In the genomic region with DNA sequence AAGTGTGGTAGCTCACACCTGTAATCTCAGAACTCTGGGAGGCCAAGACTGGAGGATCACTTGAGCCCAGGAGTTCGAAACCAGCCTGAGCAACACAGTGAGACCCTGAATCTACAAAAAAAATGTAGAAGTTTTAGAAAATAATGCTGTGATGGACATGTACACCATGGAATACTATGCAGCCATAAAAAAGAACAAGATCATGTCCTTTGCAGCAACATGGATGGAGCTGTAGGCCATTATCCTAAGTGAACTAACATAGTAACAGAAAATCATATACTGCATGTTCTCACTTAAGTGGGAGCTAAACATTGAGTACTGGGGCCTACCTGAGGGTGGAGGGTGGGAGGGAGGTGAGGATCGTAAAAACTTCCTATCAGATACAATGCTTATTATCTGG, we compare ENCODE assay signal across 7 cellular contexts.
"Had no signal": no experiment of that assay in that cellular context is flagged by ENCODE, and none has a peak within 500 bp of the region (broad histone marks: within the 10 kb centered on the region; RNA-seq: fewer than 3 reads in every experiment).

No MANE protein-coding gene starts in this region.

- H3K27ac Mint-ChIP-seq: GM23338, H9, HFFc6, IgD-negative memory B cell had no signal

- ATAC-seq: GM23338, HepG2 had no signal

- H3K4me3 ChIP-seq: GM23338 had no signal

- H3K9me3 Mint-ChIP-seq: GM23338, H9, HFFc6 had no signal

- H3K27ac ChIP-seq: HL-60 had no signal

- DNase-seq: H9, HCEC 1CT, HFFc6 had no signal

- H3K4me3 Mint-ChIP-seq: GM23338, H9, HFFc6, IgD-negative memory B cell had no signal

- H3K27me3 Mint-ChIP-seq: IgD-negative memory B cell had no signal

- H3K4me1 Mint-ChIP-seq: GM23338 had no signal
